In the genomic region with DNA sequence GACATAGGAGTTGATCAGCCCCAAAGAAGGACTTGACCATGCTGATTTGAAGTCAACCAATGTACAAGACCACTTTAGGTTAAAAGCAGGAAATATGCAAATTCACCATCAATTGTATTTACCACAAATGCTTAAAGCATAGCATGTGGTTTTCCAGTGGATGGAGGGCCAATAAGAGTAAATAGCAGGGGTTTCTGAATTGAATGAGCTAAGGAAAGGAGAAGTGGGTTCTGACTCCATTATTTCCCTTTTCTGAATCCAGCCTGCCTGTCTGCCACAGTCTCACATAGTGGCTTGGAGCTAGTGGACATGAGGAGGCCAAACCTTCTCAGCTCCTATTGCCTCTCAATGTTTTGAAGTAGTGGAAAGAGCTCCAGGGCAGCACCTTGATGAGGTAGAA, we compare ENCODE assay signal across 20 cellular contexts. TPM values are rescaled to one million over a fixed set of nuclear protein-coding genes. Genes with fewer than 3 reads are reported as not detected.
"Had no signal": no experiment of that assay in that cellular context is flagged by ENCODE, and none has a peak within 500 bp of the region (broad histone marks: within the 10 kb centered on the region; RNA-seq: fewer than 3 reads in every experiment).

No MANE protein-coding gene starts in this region.

- H3K4me3 Mint-ChIP-seq: activated CD4-positive, alpha-beta T cell treated with anti-CD3 and anti-CD28 coated beads, Interleukin-2, amount 10 ng/mL, durations not matched to agents 24 days and 14 days; activated CD8-positive, alpha-beta T cell treated with anti-CD3 and anti-CD28 coated beads for 36 hours; activated naive CD4-positive, alpha-beta T cell treated with anti-CD3 and anti-CD28 coated beads for 36 hours; mesothelial cell of epicardium had no signal

- H3K27ac Mint-ChIP-seq: activated CD4-positive, alpha-beta T cell treated with anti-CD3 and anti-CD28 coated beads, Interleukin-2, amount 10 ng/mL, durations not matched to agents 24 days and 14 days; activated CD8-positive, alpha-beta T cell treated with anti-CD3 and anti-CD28 coated beads for 36 hours; activated naive CD4-positive, alpha-beta T cell treated with anti-CD3 and anti-CD28 coated beads for 36 hours; activated T-helper 2 cell treated with anti-CD3 and anti-CD28 coated beads, Interferon-gamma antibody, Interleukin-2, Interleukin-4, amounts not matched to agents 10 μg/mL and 5 μg/mL and 100 μg/mL, durations not matched to agents 14 hours and 24 hours and 36 hours; mesothelial cell of epicardium had no signal

- H3K36me3 Mint-ChIP-seq: mesothelial cell of epicardium had no signal

- H3K79me2 ChIP-seq: hepatocyte had no signal

- ATAC-seq: activated CD8-positive, alpha-beta T cell treated with anti-CD3 and anti-CD28 coated beads for 36 hours; foreskin keratinocyte; left cardiac atrium; lower lobe of right lung had no signal

- H3K27me3 Mint-ChIP-seq: activated CD8-positive, alpha-beta T cell treated with anti-CD3 and anti-CD28 coated beads for 36 hours had no signal

- H3K9me3 Mint-ChIP-seq: activated CD4-positive, alpha-beta T cell treated with anti-CD3 and anti-CD28 coated beads, Interleukin-2, amount 10 ng/mL, durations not matched to agents 24 days and 14 days; activated CD8-positive, alpha-beta T cell treated with anti-CD3 and anti-CD28 coated beads for 36 hours; activated naive CD4-positive, alpha-beta T cell treated with anti-CD3 and anti-CD28 coated beads for 36 hours; activated T-helper 2 cell treated with anti-CD3 and anti-CD28 coated beads, Interferon-gamma antibody, Interleukin-2, Interleukin-4, amounts not matched to agents 10 μg/mL and 5 μg/mL and 100 μg/mL, durations not matched to agents 14 hours and 24 hours and 36 hours had no signal

- H3K27ac ChIP-seq: coronary artery, foreskin keratinocyte, hepatocyte, lower lobe of right lung, spleen, thyroid gland had no signal

- DNase-seq: activated CD4-positive, alpha-beta T cell treated with anti-CD3 and anti-CD28 coated beads, Interleukin-2, amount 10 ng/mL, durations not matched to agents 24 days and 14 days; activated CD8-positive, alpha-beta T cell treated with anti-CD3 and anti-CD28 coated beads for 36 hours; activated naive CD4-positive, alpha-beta T cell treated with anti-CD3 and anti-CD28 coated beads for 36 hours; activated T-cell treated with anti-CD3 and anti-CD28 coated beads, Interleukin-2, amount 50 U/mL, for 1 hour; foreskin keratinocyte; left cardiac atrium; lower lobe of right lung; occipital lobe; retina; spleen; stimulated activated naive CD4-positive, alpha-beta T cell; T-helper 9 cell; thyroid gland had no signal

- H2AFZ ChIP-seq: hepatocyte had no signal

- H3K27me3 ChIP-seq: foreskin keratinocyte, hepatocyte, spleen, thyroid gland had no signal

- H3K4me3 ChIP-seq: coronary artery, hepatocyte, lower lobe of right lung, spleen, thyroid gland had no signal

- H3K36me3 ChIP-seq: lower lobe of right lung, spleen, thyroid gland had no signal

- H3K4me1 Mint-ChIP-seq: activated CD4-positive, alpha-beta T cell treated with anti-CD3 and anti-CD28 coated beads, Interleukin-2, amount 10 ng/mL, durations not matched to agents 24 days and 14 days had no signal

- H3K9me3 ChIP-seq: lower lobe of right lung, spleen, thyroid gland had no signal

- H3K4me2 ChIP-seq: hepatocyte had no signal

- H3K4me1 ChIP-seq: spleen, thyroid gland had no signal

RNA-seq across cellular contexts. Expression of a gene that starts 7.2 kb away (rescaled TPM):
- total RNA-seq: activated CD4-positive, alpha-beta T cell treated with anti-CD3 and anti-CD28 coated beads, Interleukin-2, amount 10 ng/mL, durations not matched to agents 24 days and 14 days; activated CD8-positive, alpha-beta T cell treated with anti-CD3 and anti-CD28 coated beads for 36 hours; activated naive CD4-positive, alpha-beta T cell treated with anti-CD3 and anti-CD28 coated beads for 36 hours; activated T-helper 2 cell treated with anti-CD3 and anti-CD28 coated beads, Interferon-gamma antibody, Interleukin-2, Interleukin-4, amounts not matched to agents 10 μg/mL and 5 μg/mL and 100 μg/mL, durations not matched to agents 14 hours and 24 hours and 36 hours; epithelial cell of proximal tubule; thyroid gland; ureter had no signal
- polyA plus RNA-seq: hepatocyte, neural cell had no signal
